In the genomic region with DNA sequence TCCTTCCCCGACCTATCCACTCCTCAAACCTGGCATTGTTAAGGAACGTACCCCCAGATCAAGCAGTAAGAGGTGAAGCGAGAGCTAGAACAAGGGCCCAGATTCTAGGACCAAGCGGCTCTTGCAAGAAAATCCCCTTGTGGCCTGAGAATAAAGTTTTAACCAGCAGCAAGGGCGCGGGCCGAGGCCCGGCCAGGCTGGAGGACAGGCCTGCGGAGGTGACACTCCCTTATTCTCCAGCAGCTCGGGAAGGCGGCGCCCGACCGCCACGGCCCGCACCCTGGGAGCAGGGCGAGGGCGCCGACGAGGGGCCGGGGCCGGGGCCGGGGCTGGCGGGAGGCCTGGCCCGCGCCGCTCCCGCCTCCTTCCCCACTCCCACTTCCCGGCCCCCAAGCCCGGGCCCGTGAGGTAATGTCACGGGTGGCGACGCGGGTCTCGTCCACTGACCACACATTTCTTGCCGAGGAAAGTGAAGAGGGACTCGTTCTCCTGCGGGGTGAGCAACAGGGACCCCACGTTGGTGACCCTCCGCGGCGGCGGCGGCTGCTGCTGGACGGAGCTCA, we compare ENCODE assay signal across 8 cellular contexts. TPM values are rescaled to one million over a fixed set of nuclear protein-coding genes. Genes with fewer than 3 reads are reported as not detected.
A peak's percentile ranks its signal among the peaks of the same experiment; 100 is the strongest.
DNase-seq lines count a peak whose midpoint lies in the region; ATAC-seq and TF ChIP-seq lines count a peak whose summit lies in the region.

No MANE protein-coding gene starts in this region.

- TF ChIP-seq CTCF in AG09309 (IDR thresholded peaks at IDR 0.05; ENCODE audit: control insufficient read depth, insufficient read depth, low read depth, low read length, missing control alignments): no peak
- TF ChIP-seq CTCF in RWPE1 (conservative IDR thresholded peaks at IDR 0.05; ENCODE audit: low read depth): no peak
- TF ChIP-seq CTCF in body of pancreas (IDR thresholded peaks at IDR 0.05): peak in 1 of 7 experiments; percentile 19
- TF ChIP-seq CTCF in gastrocnemius medialis (IDR thresholded peaks at IDR 0.05 in 4 of 5, conservative IDR thresholded peaks at IDR 0.05 in 1 of 5): no peak

- POLR2A ChIA-PET in RWPE1 (lab: Yijun Ruan, JAX; ENCODE audit: low non-redundant PET): interaction anchor here (0.6 to 1.1 kb wide), 2 partner anchors 13 to 64 kb away, joined by 3 to 7 read pairs; no protein-coding TSS in a partner anchor

- H3K36me3 ChIP-seq in body of pancreas (replicated peaks in 1 of 2; ENCODE audit: insufficient read depth in 1 of 2, low read depth in 2 of 2): no peaks in the 10 kb centered on the region
- no peaks in the 10 kb centered on the region for H3K36me3 ChIP-seq in iPS-15b (ENCODE audit: control insufficient read depth, insufficient read depth, low read length)
- no peaks in the 10 kb centered on the region for H3K36me3 ChIP-seq in gastrocnemius medialis

- DNase-seq in AG09309 (ENCODE audit: low read depth) (no peak), RWPE1 (ENCODE audit: low spot score) (peak; percentile 50), body of pancreas (peak; percentile 46 to 62 (median 50)), gastrocnemius medialis (peak in 1 of 2 donors; percentile 41), KG1 (lab: John Stamatoyannopoulos, UW) (no peak)

- H3K9ac ChIP-seq in iPS-15b (ENCODE audit: low read depth, low read length): peak overlapping the region; percentile 91

- H3K9me3 ChIP-seq in body of pancreas: no peaks in the 10 kb centered on the region
- no peaks in the 10 kb centered on the region for H3K9me3 ChIP-seq in iPS-15b (ENCODE audit: control insufficient read depth, insufficient read depth, low read length)
- H3K9me3 ChIP-seq in gastrocnemius medialis: no peaks in the 10 kb centered on the region

- 0% methylated on average over 9 to 46 of the region's 46 CpGs for WGBS in body of pancreas, 2 donors

- ATAC-seq in GM18873 (IDR thresholded peaks at IDR 0.05; ENCODE audit: low FRiP score, unreplicated experiment) (peak; percentile 2), HG03097 (IDR thresholded peaks at IDR 0.05; ENCODE audit: low FRiP score, unreplicated experiment) (peak; percentile 12), body of pancreas (peak; percentile 49), gastrocnemius medialis (peak; percentile 34 to 45)

- CTCF ChIA-PET in RWPE1 (lab: Yijun Ruan, JAX): interaction anchor here (0.9 to 1.0 kb wide), 3 partner anchors 49 to 73 kb away, joined by 3 to 5 read pairs (median 4); no protein-coding TSS in a partner anchor

- H3K27ac ChIP-seq in RWPE1 (peak overlapping the region; percentile 100), body of pancreas (peak overlapping the region; percentile 97 to 99 (median 98)), gastrocnemius medialis (peak overlapping the region; percentile 96 to 99 (median 99))

- no peak for TF ChIP-seq POLR2A in body of pancreas (IDR thresholded peaks at IDR 0.05)
- no peak for TF ChIP-seq POLR2A in gastrocnemius medialis (IDR thresholded peaks at IDR 0.05)

- peak overlapping the region; percentile 90 for H3K4me3 ChIP-seq in AG09309 (ENCODE audit: control insufficient read depth, low read depth, low read length)
- peak overlapping the region; percentile 85 for H3K4me3 ChIP-seq in body of pancreas
- peak overlapping the region; percentile 86 for H3K4me3 ChIP-seq in iPS-15b (ENCODE audit: low read depth, low read length)
- H3K4me3 ChIP-seq in gastrocnemius medialis: peak overlapping the region; percentile 75 to 97 (median 91)

- intact Hi-C loops in body of pancreas (cut with DNase I) (no loop called here), gastrocnemius medialis (cut with DNase I; ENCODE audit: low total_unique reads) (loop anchor here (2.0 to 5.0 kb wide), 6 partner anchors 66 to 213 kb away; partner anchors contain the start of genes ASB15, IQUB and LMOD2)

- H3K4me1 ChIP-seq in body of pancreas (peaks cover 68% of the 10 kb centered on the region), iPS-15b (ENCODE audit: control insufficient read depth, insufficient read depth, low read length) (peaks cover 22% of the 10 kb centered on the region), gastrocnemius medialis (peaks cover 57% of the 10 kb centered on the region in 2 donors)

- in situ Hi-C loops in gastrocnemius medialis (cut with MboI; ENCODE audit: low sequenced_read_pairs in 4 of 4): loop anchor here in 1 of 4 donors (10.0 to 25.0 kb wide), 2 partner anchors 213 to 1189 kb away; partner anchors contain the start of genes IQUB and POT1

- H3K27me3 ChIP-seq in body of pancreas: no peaks in the 10 kb centered on the region
- H3K27me3 ChIP-seq in iPS-15b (ENCODE audit: control insufficient read depth, insufficient read depth, low read length): no peaks in the 10 kb centered on the region
- no peaks in the 10 kb centered on the region for H3K27me3 ChIP-seq in gastrocnemius medialis

RNA-seq across cellular contexts. Expression of gene WASL, which starts 0.6 kb away (rescaled TPM):
- total RNA-seq in body of pancreas (10 to 100 TPM; 12.9 to 20.5 TPM), gastrocnemius medialis (10 to 100 TPM; 29.0 to 40.4 (median 33.0) TPM)

Comparison
In these comparisons a context has a peak if more than half of its experiments do, and no peak if none do; other contexts are left out.
1. DNase-seq: peak in RWPE1 (single experiment) and body of pancreas (4 of 4); none in AG09309 (single experiment) and KG1 (single experiment).
2. Peak in every context shown above with its lines, with median percentiles within 50 percentile points of each other: H3K4me3 ChIP-seq, ATAC-seq and H3K27ac ChIP-seq.